15 cellular contexts compared by ENCODE assay signal in genomic region chr17:67212716-67213417, GRCh38. TPM values are rescaled to one million over a fixed set of nuclear protein-coding genes. Genes with fewer than 3 reads are reported as not detected.
DNase-seq lines count a peak whose midpoint lies in the region; ATAC-seq and TF ChIP-seq lines count a peak whose summit lies in the region.
"Had no signal": no experiment of that assay in that cellular context is flagged by ENCODE, and none has a peak within 500 bp of the region (broad histone marks: within the 10 kb centered on the region; RNA-seq: fewer than 3 reads in every experiment).

No MANE protein-coding gene starts in this region.

- CTCF ChIA-PET in GM10248 (lab: Yijun Ruan, JAX), result interaction anchor here (1.2 to 4.7 kb wide), 2 partner anchors 7 to 12 kb away, joined by 4 to 30 read pairs; no protein-coding TSS in a partner anchor

- peaks cover 11% of the 10 kb centered on the region for H3K36me3 Mint-ChIP-seq in type B pancreatic cell

- H3K4me1 Mint-ChIP-seq in type B pancreatic cell (ENCODE audit: unreplicated experiment), result peaks cover 13% of the 10 kb centered on the region

- no peak overlapping the region for H3K4me3 ChIP-seq in fibroblast of mammary gland (ENCODE audit: control insufficient read depth, low read depth, low read length)
- H3K4me3 ChIP-seq: esophagus squamous epithelium, lower lobe of right lung had no signal

- ATAC-seq in SK-N-SH treated with all-trans-retinoic acid at 6 μM for 48 hours, result peak; percentile 55
- no peak for ATAC-seq in HG03095 (IDR thresholded peaks at IDR 0.05; ENCODE audit: unreplicated experiment)
- ATAC-seq: HCT116, lower lobe of right lung had no signal

- peak overlapping the region; percentile 49 for H3K27ac Mint-ChIP-seq in type B pancreatic cell
- H3K27ac Mint-ChIP-seq: activated CD4-positive, alpha-beta memory T cell treated with anti-CD3 and anti-CD28 coated beads, Interleukin-2, amount 10 ng/mL, durations not matched to agents 7 days and 5 days had no signal

- TF ChIP-seq CTCF in fibroblast of mammary gland (conservative IDR thresholded peaks at IDR 0.05; ENCODE audit: control insufficient read depth, insufficient read depth, low read depth, low read length), result no peak
- TF ChIP-seq CTCF in type B pancreatic cell (conservative IDR thresholded peaks at IDR 0.05), result no peak
- no peak for TF ChIP-seq CTCF in GM10248 (IDR thresholded peaks at IDR 0.05; ENCODE audit: control extremely low read depth, extremely low read depth, low read depth, missing control alignments)

- no peaks in the 10 kb centered on the region for H3K27me3 Mint-ChIP-seq in type B pancreatic cell
- H3K27me3 Mint-ChIP-seq: activated CD4-positive, alpha-beta memory T cell treated with anti-CD3 and anti-CD28 coated beads, Interleukin-2, amount 10 ng/mL, durations not matched to agents 7 days and 5 days had no signal

- H3K4me3 Mint-ChIP-seq in type B pancreatic cell, result no peak overlapping the region
- H3K4me3 Mint-ChIP-seq: activated CD4-positive, alpha-beta memory T cell treated with anti-CD3 and anti-CD28 coated beads, Interleukin-2, amount 10 ng/mL, durations not matched to agents 7 days and 5 days had no signal

- no peaks in the 10 kb centered on the region for H3K9me3 Mint-ChIP-seq in type B pancreatic cell
- H3K9me3 Mint-ChIP-seq: activated CD4-positive, alpha-beta memory T cell treated with anti-CD3 and anti-CD28 coated beads, Interleukin-2, amount 10 ng/mL, durations not matched to agents 7 days and 5 days had no signal

- DNase-seq in SKM-1 treated with dmso at 0.1 percent for 144 hours (lab: John Stamatoyannopoulos, UW; ENCODE audit: unreplicated experiment), result peak; percentile 47
- DNase-seq in SKM-1 (lab: John Stamatoyannopoulos, UW; ENCODE audit: unreplicated experiment), result no peak
- DNase-seq in fibroblast of mammary gland (ENCODE audit: low read depth), result peak; percentile 64
- DNase-seq in type B pancreatic cell (ENCODE audit: extremely low spot score, unreplicated experiment), result no peak
- no peak for DNase-seq in GM19240 (ENCODE audit: insufficient read length, low spot score)
- no peak for DNase-seq in GM10248 (ENCODE audit: extremely low spot score)
- DNase-seq: activated CD4-positive, alpha-beta memory T cell treated with anti-CD3 and anti-CD28 coated beads, Interleukin-2, amount 10 ng/mL, durations not matched to agents 7 days and 5 days; esophagus squamous epithelium; lower lobe of right lung; NCI-H2107; right cardiac atrium; RPMI8226 had no signal

- POLR2A ChIA-PET in GM10248 (lab: Yijun Ruan, JAX), result no interaction called here

TF ChIP-seq in SK-N-SH treated with all-trans-retinoic acid at 6 μM for 48 hours, 23 proteins besides CTCF, POLR2A, EP300 and RAD21:
- TF ChIP-seq CSDC2 (CRISPR knock-in tag; IDR thresholded peaks at IDR 0.05) (no peak), ZFP3 (CRISPR knock-in tag; IDR thresholded peaks at IDR 0.05) (peak; percentile 32; the same call in 1 of the 2 replicates), ZNF8 (CRISPR knock-in tag; IDR thresholded peaks at IDR 0.05) (no peak), ZC3H10 (CRISPR knock-in tag; IDR thresholded peaks at IDR 0.05) (no peak), GLIS3 (CRISPR knock-in tag; IDR thresholded peaks at IDR 0.05) (no peak), PPARA (CRISPR knock-in tag; IDR thresholded peaks at IDR 0.05; ENCODE audit: borderline replicate concordance) (no peak)
TF ChIP-seq in SK-N-SH treated with all-trans-retinoic acid at 6 μM for 48 hours: peak in this region for 1.

RNA-seq across cellular contexts. Expression of gene HELZ, which starts 32.1 kb away (rescaled TPM):
- total RNA-seq in type B pancreatic cell (ENCODE audit: low replicate concordance), result 55.1 and 57.3 TPM in 2 replicates

Comparison
In these comparisons a context has a peak if more than half of its experiments do, and no peak if none do; other contexts are left out.
1. DNase-seq: peak in SKM-1 treated with dmso at 0.1 percent for 144 hours (single experiment) and fibroblast of mammary gland (single experiment); none in SKM-1 (single experiment), type B pancreatic cell (single experiment), GM19240 (single experiment) and GM10248 (single experiment).